14 cellular contexts compared by ENCODE assay signal in the genomic region with DNA sequence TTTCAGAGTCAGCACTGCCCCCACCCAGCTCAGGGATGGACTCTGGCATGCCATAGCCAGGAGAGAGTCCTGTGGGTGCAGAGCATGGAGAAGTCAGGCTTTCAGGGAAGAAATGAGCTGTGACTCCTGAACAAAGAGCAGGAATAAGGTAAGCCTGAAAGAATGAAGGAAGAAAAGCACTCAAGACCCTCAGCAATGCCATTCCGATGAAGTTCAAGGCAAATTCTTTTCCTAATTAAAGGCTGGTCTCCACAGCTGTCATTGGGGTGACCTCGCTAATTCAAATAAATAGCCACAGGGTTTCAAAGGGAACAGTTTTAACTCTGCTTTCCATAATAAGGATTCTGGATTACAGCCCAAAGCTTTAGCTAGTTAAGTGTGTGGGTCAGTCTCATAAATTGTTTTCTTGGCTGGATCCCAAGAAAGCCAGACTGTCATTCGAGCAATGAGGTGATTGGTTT. TPM values are rescaled to one million over a fixed set of nuclear protein-coding genes. Genes with fewer than 3 reads are reported as not detected.
DNase-seq lines count a peak whose midpoint lies in the region; ATAC-seq and TF ChIP-seq lines count a peak whose summit lies in the region.
"Had no signal": no experiment of that assay in that cellular context is flagged by ENCODE, and none has a peak within 500 bp of the region (broad histone marks: within the 10 kb centered on the region; RNA-seq: fewer than 3 reads in every experiment).

No MANE protein-coding gene starts in this region.

- no peaks in the 10 kb centered on the region for H4K20me1 ChIP-seq in neural progenitor cell (ENCODE audit: low read depth)

- H3K4me1 Mint-ChIP-seq in neural progenitor cell: peaks cover 74% of the 10 kb centered on the region

- H3K79me2 ChIP-seq in neural progenitor cell (ENCODE audit: low read depth): no peaks in the 10 kb centered on the region

- H3K36me3 Mint-ChIP-seq in neural progenitor cell: no peaks in the 10 kb centered on the region

- H2AFZ ChIP-seq in neural progenitor cell (replicated peaks): no peak overlapping the region

- TF ChIP-seq CTCF in neural progenitor cell (IDR thresholded peaks at IDR 0.05): no peak

- H3K4me3 ChIP-seq in neural progenitor cell: no peak overlapping the region
- H3K4me3 ChIP-seq: suprapubic skin had no signal

- H3K4me1 ChIP-seq in neural progenitor cell: peaks cover 26% of the 10 kb centered on the region

- H3K36me3 ChIP-seq in neural progenitor cell: no peaks in the 10 kb centered on the region
- H3K36me3 ChIP-seq: suprapubic skin had no signal

- H3K4me2 ChIP-seq in neural progenitor cell: no peak overlapping the region

- H3K27ac ChIP-seq in neural progenitor cell: no peak overlapping the region
- H3K27ac ChIP-seq: suprapubic skin had no signal

- H3K9ac ChIP-seq in neural progenitor cell: no peak overlapping the region

- H3K27ac Mint-ChIP-seq in neural progenitor cell: no peak overlapping the region

- in situ Hi-C loops in Caki2 (cut with HindIII; ENCODE audit: low pct_unique_long_range_greater_than_20kb, low sequenced_read_pairs): no loop called here

- no peaks in the 10 kb centered on the region for H3K9me3 Mint-ChIP-seq in neural progenitor cell

- ATAC-seq in HG03139 (IDR thresholded peaks at IDR 0.05; ENCODE audit: unreplicated experiment) (no peak), HG03457 (IDR thresholded peaks at IDR 0.05; ENCODE audit: unreplicated experiment) (no peak)
- ATAC-seq: HepG2 had no signal

- peak overlapping the region; percentile 40 for H3K4me3 Mint-ChIP-seq in neural progenitor cell

- peaks cover 5% of the 10 kb centered on the region for H3F3A ChIP-seq in neural progenitor cell (ENCODE audit: low read depth)

- H3K27me3 Mint-ChIP-seq in neural progenitor cell (ENCODE audit: insufficient read depth, low read depth): peaks cover 7% of the 10 kb centered on the region

- DNase-seq in Caki2 (ENCODE audit: low read depth) (peak; percentile 55), NCI-H1092 (lab: John Stamatoyannopoulos, UW) (peak; percentile 29), cerebellar cortex (ENCODE audit: low spot score) (peak; percentile 85), neural progenitor cell (ENCODE audit: low spot score) (no peak), SHP77 (lab: John Stamatoyannopoulos, UW) (no peak)
- DNase-seq in stimulated activated CD4-positive, alpha-beta T cell treated with anti-CD3 and anti-CD28 coated beads, Interleukin-4, amount 100 ng/mL, for 24 hours: no peak
- DNase-seq: activated gamma-delta T cell treated with Interleukin-2 at 50 U/mL for 16 hours; DMS153; stimulated activated CD4-positive, alpha-beta T cell treated with anti-CD3 and anti-CD28 coated beads, Interleukin-2, amount 100 ng/mL, for 24 hours had no signal

- H3K27me3 ChIP-seq in neural progenitor cell: no peaks in the 10 kb centered on the region
- H3K27me3 ChIP-seq: suprapubic skin had no signal

- H3K9me3 ChIP-seq in neural progenitor cell (ENCODE audit: low read depth): no peaks in the 10 kb centered on the region
- H3K9me3 ChIP-seq: suprapubic skin had no signal

RNA-seq across cellular contexts. Expression of gene TOM1L2, which starts 31.7 kb away (rescaled TPM):
- 4.3 and 6.4 TPM in 2 replicates for total RNA-seq in Caki2 (2014; rRNA removed; shearing (Covaris generic); ENCODE audit: low replicate concordance)
- total RNA-seq in neural progenitor cell (ENCODE audit: low replicate concordance): 4.3 and 6.5 TPM in 2 replicates

RNA-seq across cellular contexts. Expression of gene DRC3, which starts 32.2 kb away (rescaled TPM):
- 0.03 TPM in 1 of 2 replicates, not detected in the other for total RNA-seq in Caki2 (2014; rRNA removed; shearing (Covaris generic); ENCODE audit: low replicate concordance)
- total RNA-seq in neural progenitor cell (ENCODE audit: low replicate concordance): 0.07 and 0.81 TPM in 2 replicates
- total RNA-seq: mononuclear cell had no signal

Comparison
In these comparisons a context has a peak if more than half of its experiments do, and no peak if none do; other contexts are left out.
1. DNase-seq: peak in Caki2 (single experiment), NCI-H1092 (single experiment) and cerebellar cortex (single experiment); none in neural progenitor cell (single experiment), stimulated activated CD4-positive, alpha-beta T cell treated with anti-CD3 and anti-CD28 coated beads, Interleukin-4, amount 100 ng/mL, for 24 hours (single experiment) and SHP77 (0 of 2).